In genomic region chr6:18595774-18596528, GRCh38 we compare ENCODE assay signal across 8 cellular contexts.
DNase-seq lines count a peak whose midpoint lies in the region; ATAC-seq and TF ChIP-seq lines count a peak whose summit lies in the region.

No MANE protein-coding gene starts in this region.

- no peaks in the 10 kb centered on the region for H3F3A ChIP-seq in PC-3 (ENCODE audit: low read length, unreplicated experiment)

- H2AFZ ChIP-seq in PC-3 (ENCODE audit: low read length): 0 out of 2 replicates have a peak overlapping the region, but pooled peaks have one; percentile 14

- 0 out of 2 replicates have a peak overlapping the region, but pooled peaks have one; percentile 13 for H3K4me2 ChIP-seq in PC-3 (ENCODE audit: low read length)

- peak; percentile 96 for TF ChIP-seq CTCF in PC-3 (conservative IDR thresholded peaks at IDR 0.05; ENCODE audit: low read depth, low read length)

- no peaks in the 10 kb centered on the region for H4K20me1 ChIP-seq in PC-3 (ENCODE audit: low read length)

- BruUV-seq in PC-3 (replicated peaks; lab: Mats Ljungman, UMichigan): no TSS peak

- POLR2A ChIA-PET in PC-3 (lab: Charles Lee; ENCODE audit: unreplicated experiment): no interaction called here

- H3K27me3 ChIP-seq in PC-3 (ENCODE audit: low read length) (peaks cover 35% of the 10 kb centered on the region), right cardiac atrium (ENCODE audit: control insufficient read depth, insufficient read depth) (no peaks in the 10 kb centered on the region)

- CTCF ChIA-PET in PC-3 (lab: Charles Lee): interaction anchor here (0.5 to 0.7 kb wide), 2 partner anchors 175 to 1286 kb away, joined by 3 read pairs; no protein-coding TSS in a partner anchor

- peak; percentile 79 for ATAC-seq in GM21717 (IDR thresholded peaks at IDR 0.05; ENCODE audit: unreplicated experiment)
- ATAC-seq in PC-3: peak; percentile 86
- peak; percentile 89 to 92 for ATAC-seq in right cardiac atrium

- no peaks in the 10 kb centered on the region for H3K36me3 ChIP-seq in PC-3 (ENCODE audit: low read depth, low read length)

- intact Hi-C loops in PC-3 (cut with micrococcal nuclease) (loop anchor here (1.0 to 5.0 kb wide), 3 partner anchors 85 to 1460 kb away; no protein-coding TSS in a partner anchor), right cardiac atrium (cut with DNase I) (loop anchor here in 2 of 4 donors (5.0 kb wide), 1 partner anchor 1461 kb away; no protein-coding TSS in a partner anchor)

- no peaks in the 10 kb centered on the region for H3K9me3 ChIP-seq in PC-3 (ENCODE audit: low read length)
- H3K9me3 ChIP-seq in right cardiac atrium (ENCODE audit: control insufficient read depth, low read length): no peaks in the 10 kb centered on the region

- H3K4me1 ChIP-seq in PC-3 (ENCODE audit: insufficient read depth, low read length) (no peaks in the 10 kb centered on the region), right cardiac atrium (ENCODE audit: control insufficient read depth, insufficient read depth, low read length) (peaks cover 2% of the 10 kb centered on the region)

- WGBS in right cardiac atrium: 17% methylated on average over 11 of the region's 11 CpGs

- DNase-seq in GM03348 (ENCODE audit: low spot score) (peak; percentile 78), KG1 (lab: John Stamatoyannopoulos, UW) (peak; percentile 2), PC-3 (peak; percentile 85), amygdala (lab: John Stamatoyannopoulos, UW) (peak in 48 of 56 donors; percentile 1 to 79 (median 22)), right cardiac atrium (peak in 1 of 3 donors; percentile 31), retina (peak; percentile 81), mesenteric fat pad (ENCODE audit: low spot score) (no peak)

- H3K27ac ChIP-seq in PC-3 (ENCODE audit: low read length) (no peak overlapping the region), right cardiac atrium (ENCODE audit: low read length) (no peak overlapping the region)

- H3K9me2 ChIP-seq in PC-3 (replicated peaks; ENCODE audit: low read length): no peaks in the 10 kb centered on the region

- no peaks in the 10 kb centered on the region for H3K79me2 ChIP-seq in PC-3 (ENCODE audit: low read length)

- H3K4me3 ChIP-seq in PC-3 (ENCODE audit: low read length) (no peak overlapping the region), right cardiac atrium (ENCODE audit: low read length) (no peak overlapping the region)

- H3K9ac ChIP-seq in PC-3 (ENCODE audit: low read length): no peak overlapping the region
